Comparison of ENCODE assay signal across 10 cellular contexts in the genomic region with DNA sequence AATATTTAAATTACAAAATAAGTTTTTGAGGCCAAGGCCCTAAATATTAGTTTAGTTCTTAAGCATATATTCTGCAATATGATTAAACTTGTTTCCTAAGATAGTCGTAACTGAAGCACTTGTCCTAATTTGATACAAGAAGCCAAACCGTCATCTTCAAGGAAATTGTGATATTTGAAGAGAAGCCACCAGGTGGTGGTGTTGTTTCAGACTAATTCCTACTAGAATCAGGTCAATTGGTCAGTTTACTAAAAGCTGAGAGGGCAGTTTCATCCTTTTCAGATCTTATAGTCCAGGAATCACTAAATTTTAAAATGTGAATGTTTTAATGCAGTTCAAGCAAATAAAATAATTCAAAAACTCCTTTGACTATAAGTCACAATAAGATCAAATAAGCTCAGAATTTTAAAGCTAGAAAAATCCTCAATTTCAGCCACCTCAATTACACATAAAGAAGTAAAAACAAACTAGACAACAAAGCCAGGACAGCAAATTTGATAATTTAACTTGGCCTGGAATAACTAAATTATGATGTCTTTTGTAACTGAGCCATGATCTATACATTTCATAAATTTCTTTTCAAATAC. TPM values are rescaled to one million over a fixed set of nuclear protein-coding genes. Genes with fewer than 3 reads are reported as not detected.
DNase-seq lines count a peak whose midpoint lies in the region; ATAC-seq, FAIRE-seq and TF ChIP-seq lines count a peak whose summit lies in the region.
"Had no signal": no experiment of that assay in that cellular context is flagged by ENCODE, and none has a peak within 500 bp of the region (broad histone marks: within the 10 kb centered on the region; RNA-seq: fewer than 3 reads in every experiment).

No MANE protein-coding gene starts in this region.

- H3K9me3 Mint-ChIP-seq in activated naive CD4-positive, alpha-beta T cell treated with anti-CD3 and anti-CD28 coated beads for 36 hours: no peaks in the 10 kb centered on the region
- H3K9me3 Mint-ChIP-seq in astrocyte (ENCODE audit: unreplicated experiment): no peaks in the 10 kb centered on the region
- H3K9me3 Mint-ChIP-seq in immature natural killer cell: no peaks in the 10 kb centered on the region
- H3K9me3 Mint-ChIP-seq: central memory CD8-positive, alpha-beta T cell; stimulated activated naive CD8-positive, alpha-beta T cell treated with anti-CD3 and anti-CD28 coated beads, Interleukin-15, Interleukin-2, amounts not matched to agents 100 ng/mL and 50 ng/mL, for 24 hours had no signal

- ATAC-seq in HG02884 (IDR thresholded peaks at IDR 0.05; ENCODE audit: unreplicated experiment) (peak; percentile 54), HG02970 (IDR thresholded peaks at IDR 0.05; ENCODE audit: low FRiP score, unreplicated experiment) (no peak)

- peak; percentile 25 for DNase-seq in activated naive CD4-positive, alpha-beta T cell treated with anti-CD3 and anti-CD28 coated beads for 36 hours
- DNase-seq in activated naive CD4-positive, alpha-beta T cell treated with anti-CD3 and anti-CD28 coated beads, Interleukin-2, amount 50 U/mL, for 16 hours: no peak
- DNase-seq in NCI-H446 (lab: John Stamatoyannopoulos, UW): peak; percentile 16 to 67
- peak; percentile 25 for DNase-seq in astrocyte (ENCODE audit: low read depth)
- peak; percentile 27 to 52 (median 48) for DNase-seq in immature natural killer cell
- peak; percentile 18 to 21 for DNase-seq in thyroid gland

- H3K79me2 ChIP-seq in astrocyte (ENCODE audit: insufficient read depth, low read length): no peaks in the 10 kb centered on the region

- H4K20me1 ChIP-seq in astrocyte (ENCODE audit: insufficient read depth, low read length): no peaks in the 10 kb centered on the region

- WGBS in thyroid gland, 2 donors: 1 to 2% methylated on average over 2 of the region's 2 CpGs

- H3K27me3 ChIP-seq in astrocyte (ENCODE audit: insufficient read depth, low read length) (no peaks in the 10 kb centered on the region), thyroid gland (no peaks in the 10 kb centered on the region)

- FAIRE-seq in astrocyte (lab: Jason Lieb, UNC): peak; percentile 71

- H3K4me1 ChIP-seq in astrocyte (ENCODE audit: insufficient read depth, low read length) (no peaks in the 10 kb centered on the region), thyroid gland (no peaks in the 10 kb centered on the region)

- H3K4me3 Mint-ChIP-seq in activated naive CD4-positive, alpha-beta T cell treated with anti-CD3 and anti-CD28 coated beads for 36 hours: no peak overlapping the region
- H3K4me3 Mint-ChIP-seq in astrocyte (ENCODE audit: unreplicated experiment) (no peak overlapping the region), immature natural killer cell (no peak overlapping the region)
- H3K4me3 Mint-ChIP-seq: central memory CD8-positive, alpha-beta T cell; stimulated activated naive CD8-positive, alpha-beta T cell treated with anti-CD3 and anti-CD28 coated beads, Interleukin-15, Interleukin-2, amounts not matched to agents 100 ng/mL and 50 ng/mL, for 24 hours had no signal

- no peak overlapping the region for H3K27ac ChIP-seq in astrocyte (ENCODE audit: low read depth, low read length)
- no peak overlapping the region for H3K27ac ChIP-seq in thyroid gland

- H2AFZ ChIP-seq in astrocyte (ENCODE audit: low read depth, low read length): no peak overlapping the region

- H3K36me3 Mint-ChIP-seq in activated naive CD4-positive, alpha-beta T cell treated with anti-CD3 and anti-CD28 coated beads for 36 hours (ENCODE audit: low read depth): no peaks in the 10 kb centered on the region
- H3K36me3 Mint-ChIP-seq in astrocyte (ENCODE audit: low read depth, unreplicated experiment) (no peaks in the 10 kb centered on the region), immature natural killer cell (no peaks in the 10 kb centered on the region)

- no peak overlapping the region for H3K4me2 ChIP-seq in astrocyte (ENCODE audit: low read length)

- H3K4me3 ChIP-seq in astrocyte (ENCODE audit: insufficient read depth, low read depth, low read length) (no peak overlapping the region), thyroid gland (replicated peaks in 1 of 3) (no peak overlapping the region)

- H3K9me3 ChIP-seq in astrocyte (ENCODE audit: insufficient read depth, low read depth, low read length): no peaks in the 10 kb centered on the region
- no peaks in the 10 kb centered on the region for H3K9me3 ChIP-seq in thyroid gland

- H3K9ac ChIP-seq in astrocyte (ENCODE audit: low read length): no peak overlapping the region

- H3K36me3 ChIP-seq in astrocyte (ENCODE audit: insufficient read depth, low read length) (no peaks in the 10 kb centered on the region), thyroid gland (no peaks in the 10 kb centered on the region)

- TF ChIP-seq POLR2A in thyroid gland (IDR thresholded peaks at IDR 0.05): no peak

- intact Hi-C loops in activated naive CD4-positive, alpha-beta T cell treated with anti-CD3 and anti-CD28 coated beads for 36 hours (cut with micrococcal nuclease): loop anchor here (1.0 to 5.0 kb wide), 2 partner anchors 345 to 358 kb away; no protein-coding TSS in a partner anchor
- intact Hi-C loops in thyroid gland (cut with DNase I): loop anchor here (10.0 kb wide), 2 partner anchors 360 to 430 kb away; no protein-coding TSS in a partner anchor

- H3K27me3 Mint-ChIP-seq in activated naive CD4-positive, alpha-beta T cell treated with anti-CD3 and anti-CD28 coated beads for 36 hours (ENCODE audit: low read depth): peaks cover 9% of the 10 kb centered on the region
- peaks cover 10% of the 10 kb centered on the region for H3K27me3 Mint-ChIP-seq in astrocyte (ENCODE audit: low read depth, unreplicated experiment)
- peaks cover 0 to 4% (median 2%) of the 10 kb centered on the region in 3 donors for H3K27me3 Mint-ChIP-seq in immature natural killer cell (ENCODE audit: low read depth in 3 of 3)
- H3K27me3 Mint-ChIP-seq: central memory CD8-positive, alpha-beta T cell had no signal

- TF ChIP-seq CTCF in astrocyte (IDR thresholded peaks at IDR 0.05; ENCODE audit: insufficient read depth, low read depth, low read length) (peak; percentile 60), thyroid gland (IDR thresholded peaks at IDR 0.05) (peak in 5 of 6 experiments; percentile 17 to 68 (median 51))

- no peaks in the 10 kb centered on the region for H3K4me1 Mint-ChIP-seq in activated naive CD4-positive, alpha-beta T cell treated with anti-CD3 and anti-CD28 coated beads for 36 hours (ENCODE audit: low read depth)
- H3K4me1 Mint-ChIP-seq in astrocyte (ENCODE audit: low read depth, unreplicated experiment) (no peaks in the 10 kb centered on the region), immature natural killer cell (no peaks in the 10 kb centered on the region)
- H3K4me1 Mint-ChIP-seq: central memory CD8-positive, alpha-beta T cell had no signal

- H3K27ac Mint-ChIP-seq in activated naive CD4-positive, alpha-beta T cell treated with anti-CD3 and anti-CD28 coated beads for 36 hours: no peak overlapping the region
- H3K27ac Mint-ChIP-seq in astrocyte (ENCODE audit: unreplicated experiment): no peak overlapping the region
- H3K27ac Mint-ChIP-seq in immature natural killer cell: no peak overlapping the region
- H3K27ac Mint-ChIP-seq: stimulated activated naive CD8-positive, alpha-beta T cell treated with anti-CD3 and anti-CD28 coated beads, Interleukin-15, Interleukin-2, amounts not matched to agents 100 ng/mL and 50 ng/mL, for 24 hours had no signal

- CTCF ChIA-PET in activated naive CD4-positive, alpha-beta T cell treated with anti-CD3 and anti-CD28 coated beads for 36 hours (lab: Charles Lee): interaction anchor here (0.5 to 1.0 kb wide), 14 partner anchors 8 to 426 kb away, joined by 3 to 10 read pairs (median 3); no protein-coding TSS in a partner anchor

RNA-seq across cellular contexts. Expression of a gene that starts 7.1 kb away (rescaled TPM):
- 10 to 100 TPM; 44.1 to 48.4 TPM for total RNA-seq in activated naive CD4-positive, alpha-beta T cell treated with anti-CD3 and anti-CD28 coated beads for 36 hours
- total RNA-seq in astrocyte: 100 and 129 TPM in 2 replicates
- 10 to 100 TPM; 25.2 to 38.7 (median 26.3) TPM for polyA plus RNA-seq in immature natural killer cell
- total RNA-seq in thyroid gland: 100 to 1,000 TPM in 2 of 4 donors, 10 to 100 TPM in 2; 80.0 to 104 (median 100) TPM
